In the genomic region with DNA sequence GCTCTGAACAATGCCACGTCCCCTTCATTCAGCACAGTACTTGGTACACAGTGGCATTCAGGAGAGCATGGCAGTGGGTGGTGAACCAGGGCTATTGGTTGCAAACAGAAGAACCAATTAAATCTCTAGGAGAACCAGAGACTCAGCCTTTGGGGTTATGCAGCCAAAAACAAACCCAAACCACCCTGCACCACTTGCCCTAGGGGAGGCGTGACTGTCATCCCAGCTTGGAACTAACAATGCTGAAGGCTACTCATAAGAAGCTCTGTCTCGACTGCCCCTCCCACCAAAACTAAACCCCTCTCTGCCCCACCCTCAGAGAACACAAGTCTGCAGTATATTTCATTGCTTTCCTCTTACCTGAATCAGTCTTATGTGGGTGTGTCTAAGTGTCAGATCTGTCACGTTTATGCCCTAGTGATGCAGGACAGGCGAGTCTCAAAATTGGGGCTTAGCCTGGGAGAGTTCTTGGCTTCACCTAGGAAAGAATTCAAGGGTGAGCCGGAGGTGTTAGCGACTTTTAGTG, we compare ENCODE assay signal across 18 cellular contexts. TPM values are rescaled to one million over a fixed set of nuclear protein-coding genes. Genes with fewer than 3 reads are reported as not detected.
A peak's percentile ranks its signal among the peaks of the same experiment; 100 is the strongest.
DNase-seq lines count a peak whose midpoint lies in the region; ATAC-seq, FAIRE-seq and TF ChIP-seq lines count a peak whose summit lies in the region.
"Had no signal": no experiment of that assay in that cellular context is flagged by ENCODE, and none has a peak within 500 bp of the region (broad histone marks: within the 10 kb centered on the region; RNA-seq: fewer than 3 reads in every experiment).

No MANE protein-coding gene starts in this region.

- peak; percentile 82 for FAIRE-seq in bronchial epithelial cell (lab: Jason Lieb, UNC)
- FAIRE-seq: G401.6, GM12891, H1 had no signal

- no peak for TF ChIP-seq CTCF in bronchial epithelial cell (IDR thresholded peaks at IDR 0.05; ENCODE audit: insufficient read depth, low read length, severe bottlenecking)

- peak; percentile 6 for DNase-seq in activated effector memory CD4-positive, alpha-beta T cell treated with anti-CD3 and anti-CD28 coated beads, Interleukin-2, amount 50 U/mL, for 16 hours
- DNase-seq in activated effector memory CD4-positive, alpha-beta T cell treated with Interleukin-2 at 50 U/mL for 16 hours = no peak
- DNase-seq in bronchial epithelial cell (ENCODE audit: low read depth) = no peak
- DNase-seq in activated CD4-positive, alpha-beta T cell treated with anti-CD3 and anti-CD28 coated beads, Interleukin-2, amount 50 U/mL, for 48 hours = no peak
- DNase-seq: 8988T; CD4-positive, CD25-positive, alpha-beta regulatory T cell; DMS 273 treated with DMSO at 0.1 percent for 48 hours; DMS79 treated with DMSO at 0.1 percent for 48 hours; EL had no signal

- H3K4me3 ChIP-seq in bronchial epithelial cell (ENCODE audit: low read depth, low read length) = no peak overlapping the region
- H3K4me3 ChIP-seq: BLaER1 treated with 17β-estradiol and CSF1 and Interleukin-3, amounts not matched to agents 10 nM and 100 nM; HAP-1 had no signal

- no peaks in the 10 kb centered on the region for H3K27me3 ChIP-seq in bronchial epithelial cell (ENCODE audit: control insufficient read depth, insufficient read depth, low read length)
- H3K27me3 ChIP-seq: BLaER1 treated with 17β-estradiol and CSF1 and Interleukin-3, amounts not matched to agents 10 nM and 100 nM had no signal

- ATAC-seq in esophagus mucosa (peak; percentile 70), GM21619 (IDR thresholded peaks at IDR 0.05; ENCODE audit: unreplicated experiment) (no peak), HG03571 (IDR thresholded peaks at IDR 0.05; ENCODE audit: unreplicated experiment) (no peak)

- H3K36me3 ChIP-seq in bronchial epithelial cell (ENCODE audit: control insufficient read depth, insufficient read depth, low read length) = no peaks in the 10 kb centered on the region
- H3K36me3 ChIP-seq: HAP-1 had no signal

RNA-seq across cellular contexts. Expression of a gene that starts 15.2 kb away (rescaled TPM):
- total RNA-seq in bronchial epithelial cell = not detected in 2 replicates
- not detected for total RNA-seq in esophagus mucosa
- total RNA-seq: CD4-positive, CD25-positive, alpha-beta regulatory T cell; H1; HT1080 had no signal

RNA-seq across cellular contexts. Expression of a gene that starts 16.6 kb away (rescaled TPM):
- 5.8 and 7.6 TPM in 2 replicates for total RNA-seq in bronchial epithelial cell
- total RNA-seq in esophagus mucosa = 3.7 TPM

RNA-seq across cellular contexts. Expression of a gene that starts 32.5 kb away (rescaled TPM):
- total RNA-seq in bronchial epithelial cell (not detected in 2 replicates), esophagus mucosa (not detected)
- total RNA-seq: CD4-positive, CD25-positive, alpha-beta regulatory T cell; H1; HT1080 had no signal
